ENCODE assay signal across 16 cellular contexts in the genomic region with DNA sequence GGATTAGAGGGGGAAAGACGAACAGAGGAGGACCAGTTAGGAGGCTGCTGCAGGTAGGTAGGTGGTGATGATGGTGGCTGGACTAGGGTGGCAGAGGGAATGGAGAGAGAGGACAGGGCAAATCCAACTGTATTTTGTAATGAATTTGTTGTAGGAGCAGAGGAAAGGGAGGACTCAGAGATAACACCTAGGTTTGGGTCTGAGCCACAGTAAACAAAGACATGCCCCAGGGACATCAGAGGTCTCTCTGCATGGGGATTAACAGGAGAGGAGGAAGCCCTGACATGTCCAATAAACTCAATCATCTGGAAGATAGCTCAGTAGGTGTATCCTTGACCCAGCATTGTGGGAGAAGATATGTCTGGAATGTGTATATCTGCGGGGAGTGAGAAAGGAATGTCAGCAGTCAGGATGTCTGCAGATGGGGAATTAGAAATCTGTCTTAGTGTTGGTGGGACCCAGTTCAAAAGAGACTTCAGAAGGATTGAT. TPM values are rescaled to one million over a fixed set of nuclear protein-coding genes. Genes with fewer than 3 reads are reported as not detected.
A peak's percentile ranks its signal among the peaks of the same experiment; 100 is the strongest.
DNase-seq lines count a peak whose midpoint lies in the region; ATAC-seq, FAIRE-seq and TF ChIP-seq lines count a peak whose summit lies in the region.
"Had no signal": no experiment of that assay in that cellular context is flagged by ENCODE, and none has a peak within 500 bp of the region (broad histone marks: within the 10 kb centered on the region; RNA-seq: fewer than 3 reads in every experiment).

No MANE protein-coding gene starts in this region.

- peak overlapping the region; percentile 45; the same call in 1 of the 2 replicates for H2BK120ac ChIP-seq in IMR-90 (ENCODE audit: low read depth, low read length)

- H3K27ac ChIP-seq in IMR-90 (ENCODE audit: insufficient read depth, low read length) (no peak overlapping the region), right cardiac atrium (ENCODE audit: low read length) (no peak overlapping the region)

- peaks cover 2% of the 10 kb centered on the region for H3K27me3 Mint-ChIP-seq in activated naive CD8-positive, alpha-beta T cell treated with anti-CD3 and anti-CD28 coated beads, Interleukin-2, amount 50 U/mL, for 24 hours

- H4K91ac ChIP-seq in IMR-90 (ENCODE audit: insufficient read depth, low read depth, low read length), result no peak overlapping the region

- H3K23ac ChIP-seq in IMR-90 (ENCODE audit: low read depth, low read length), result no peak overlapping the region

- peak; percentile 51 for DNase-seq in AG10803 (ENCODE audit: low read depth)
- DNase-seq in IMR-90, result peak; percentile 25
- peak; percentile 71 for DNase-seq in left kidney (ENCODE audit: low read depth, low spot score)
- no peak for DNase-seq in right cardiac atrium
- DNase-seq in DMS53 treated with DMSO at 0.1 percent for 48 hours (lab: John Stamatoyannopoulos, UW; ENCODE audit: unreplicated experiment), result no peak
- DNase-seq in activated naive CD8-positive, alpha-beta T cell treated with anti-CD3 and anti-CD28 coated beads, Interleukin-2, amount 50 U/mL, for 24 hours, result no peak
- no peak for DNase-seq in frontal cortex (ENCODE audit: low spot score in 2 of 2)
- DNase-seq: activated CD4-positive, alpha-beta T cell treated with anti-CD3 and anti-CD28 coated beads for 48 hours; activated T-cell treated with anti-CD3 and anti-CD28 coated beads, Interleukin-2, amount 50 U/mL, for 4 hours; DND-41; dorsolateral prefrontal cortex; immature natural killer cell; T-helper 17 cell had no signal

- H3K4me2 ChIP-seq in IMR-90 (ENCODE audit: low read depth, low read length), result peak overlapping the region; percentile 18; the same call in 1 of the 2 replicates

- TF ChIP-seq POLR2A in IMR-90 (IDR thresholded peaks at IDR 0.05; ENCODE audit: low read depth, low read length), result no peak

- WGBS in IMR-90 (ENCODE audit: extremely low coverage in 2 of 2, insufficient read length in 1 of 2), 2 experiments, result 0% methylated on average over 1 of the region's 2 CpGs; no CpG with 5 or more reads in 1 of the 2 experiments
- 47% methylated on average over 2 of the region's 2 CpGs for WGBS in right cardiac atrium

- H4K20me1 ChIP-seq in IMR-90 (ENCODE audit: insufficient read depth, low read length), result no peaks in the 10 kb centered on the region

- H2AK9ac ChIP-seq in IMR-90 (replicated peaks; ENCODE audit: low read depth, low read length, poor library complexity), result no peak overlapping the region

- TF ChIP-seq RAD21 in IMR-90 (IDR thresholded peaks at IDR 0.05; ENCODE audit: low read length), result no peak

- H3K4me3 Mint-ChIP-seq in activated naive CD8-positive, alpha-beta T cell treated with anti-CD3 and anti-CD28 coated beads, Interleukin-2, amount 50 U/mL, for 24 hours, result no peak overlapping the region
- H3K4me3 Mint-ChIP-seq: activated T-cell treated with anti-CD3 and anti-CD28 coated beads, Interleukin-2, amount 50 U/mL, for 4 hours; immature natural killer cell; T-helper 17 cell had no signal

- FAIRE-seq in TTC549 (lab: Jason Lieb, UNC) (peak; percentile 32), frontal cortex (lab: Jason Lieb, UNC) (no peak)

- no peak overlapping the region for H3K27ac Mint-ChIP-seq in activated naive CD8-positive, alpha-beta T cell treated with anti-CD3 and anti-CD28 coated beads, Interleukin-2, amount 50 U/mL, for 24 hours
- H3K27ac Mint-ChIP-seq: immature natural killer cell, T-helper 17 cell had no signal

- H3K9ac ChIP-seq in IMR-90 (ENCODE audit: low read depth, low read length), result no peak overlapping the region

- 0 out of 2 replicates have a peak overlapping the region, but pooled peaks have one; percentile 49 for H3K14ac ChIP-seq in IMR-90 (replicated peaks; ENCODE audit: low read depth, low read length)

- intact Hi-C loops in IMR-90 (cut with micrococcal nuclease) (no loop called here), right cardiac atrium (cut with DNase I) (loop anchor here in 1 of 4 donors (5.0 kb wide), 1 partner anchor 51 kb away; no protein-coding TSS in a partner anchor)

- H3K9me3 Mint-ChIP-seq in activated naive CD8-positive, alpha-beta T cell treated with anti-CD3 and anti-CD28 coated beads, Interleukin-2, amount 50 U/mL, for 24 hours, result no peaks in the 10 kb centered on the region
- H3K9me3 Mint-ChIP-seq: activated T-cell treated with anti-CD3 and anti-CD28 coated beads, Interleukin-2, amount 50 U/mL, for 4 hours; immature natural killer cell had no signal

- H3K4me1 ChIP-seq in IMR-90 (ENCODE audit: control insufficient read depth, insufficient read depth, low read length) (peaks cover 7% of the 10 kb centered on the region), right cardiac atrium (ENCODE audit: control insufficient read depth, insufficient read depth, low read length) (no peaks in the 10 kb centered on the region)

- no peak overlapping the region for H3K4me3 ChIP-seq in AG10803 (ENCODE audit: low read length)
- H3K4me3 ChIP-seq in IMR-90 (ENCODE audit: insufficient read depth, low read depth, low read length), result no peak overlapping the region
- H3K4me3 ChIP-seq in right cardiac atrium (ENCODE audit: low read length), result no peak overlapping the region
- H3K4me3 ChIP-seq: dorsolateral prefrontal cortex had no signal

- H3K4ac ChIP-seq in IMR-90 (ENCODE audit: low read depth, low read length), result peak overlapping the region; percentile 44

- no peaks in the 10 kb centered on the region for H3K79me1 ChIP-seq in IMR-90 (ENCODE audit: low read depth in 1 of 2, low read length in 2 of 2)

- H3K4me1 Mint-ChIP-seq in activated naive CD8-positive, alpha-beta T cell treated with anti-CD3 and anti-CD28 coated beads, Interleukin-2, amount 50 U/mL, for 24 hours, result peaks cover 7% of the 10 kb centered on the region

- TF ChIP-seq CTCF in AG10803 (conservative IDR thresholded peaks at IDR 0.05; ENCODE audit: low read length), result no peak
- no peak for TF ChIP-seq CTCF in IMR-90 (conservative IDR thresholded peaks at IDR 0.05; ENCODE audit: low read depth, low read length)

- no TSS peak for BruUV-seq in IMR-90 (replicated peaks; lab: Mats Ljungman, UMichigan)

- H3K9me1 ChIP-seq in IMR-90 (ENCODE audit: insufficient read depth, low read length), result no peaks in the 10 kb centered on the region

- no peak overlapping the region for H2AK5ac ChIP-seq in IMR-90 (ENCODE audit: low read depth, low read length)

- H2AFZ ChIP-seq in IMR-90 (replicated peaks; ENCODE audit: low read length, poor library complexity), result no peak overlapping the region

- H3K36me3 Mint-ChIP-seq in activated naive CD8-positive, alpha-beta T cell treated with anti-CD3 and anti-CD28 coated beads, Interleukin-2, amount 50 U/mL, for 24 hours (ENCODE audit: low read depth), result no peaks in the 10 kb centered on the region
- H3K36me3 Mint-ChIP-seq: immature natural killer cell had no signal

- POLR2A ChIA-PET in IMR-90 (lab: Charles Lee; ENCODE audit: unreplicated experiment), result no interaction called here

- H3K9me3 ChIP-seq in IMR-90 (ENCODE audit: control insufficient read depth, insufficient read depth, low read length), result no peaks in the 10 kb centered on the region
- no peaks in the 10 kb centered on the region for H3K9me3 ChIP-seq in right cardiac atrium (ENCODE audit: control insufficient read depth, low read length)

- CTCF ChIA-PET in IMR-90 (lab: Yijun Ruan, JAX), result interaction anchor here (0.8 to 3.7 kb wide), 6 partner anchors 9 to 69 kb away, joined by 3 to 19 read pairs (median 7); a partner anchor contains a TSS

- no peak overlapping the region for H4K5ac ChIP-seq in IMR-90 (ENCODE audit: low read depth, low read length)

- in situ Hi-C loops in IMR-90 (cut with MboI; ENCODE audit: low sequenced_read_pairs), result no loop called here

- H2BK5ac ChIP-seq in IMR-90 (ENCODE audit: low read depth, low read length, poor library complexity, severe bottlenecking), result no peak overlapping the region

- no peaks in the 10 kb centered on the region for H3K36me3 ChIP-seq in IMR-90 (ENCODE audit: control insufficient read depth, insufficient read depth, low read length)

- H2BK15ac ChIP-seq in IMR-90 (ENCODE audit: low read depth, low read length), result no peak overlapping the region

- no peaks in the 10 kb centered on the region for H3K27me3 ChIP-seq in IMR-90 (ENCODE audit: control insufficient read depth, insufficient read depth, low read length)
- no peaks in the 10 kb centered on the region for H3K27me3 ChIP-seq in right cardiac atrium (ENCODE audit: control insufficient read depth, insufficient read depth)
- H3K27me3 ChIP-seq: dorsolateral prefrontal cortex had no signal

- peak overlapping the region; percentile 27; the same call in 1 of the 2 replicates for H2BK20ac ChIP-seq in IMR-90 (ENCODE audit: low read depth, low read length)

- H3K56ac ChIP-seq in IMR-90 (ENCODE audit: extremely low read depth, insufficient read depth, low read length), result no peak overlapping the region

- 0 out of 2 replicates have a peak overlapping the region, but pooled peaks have one; percentile 9 for H3K18ac ChIP-seq in IMR-90 (ENCODE audit: low read depth, low read length)

- peak; percentile 22; the same call in 1 of the 2 replicates for ATAC-seq in IMR-90 (ENCODE audit: low read depth)
- no peak for ATAC-seq in right cardiac atrium
- ATAC-seq in activated naive CD8-positive, alpha-beta T cell treated with anti-CD3 and anti-CD28 coated beads, Interleukin-2, amount 50 U/mL, for 24 hours, result no peak
- ATAC-seq: activated T-cell treated with anti-CD3 and anti-CD28 coated beads, Interleukin-2, amount 50 U/mL, for 4 hours; T-helper 17 cell had no signal

- H4K8ac ChIP-seq in IMR-90 (ENCODE audit: low read depth in 2 of 2, low read length in 2 of 2), result no peak overlapping the region

- dilution Hi-C loops in IMR-90 (cut with HindIII; ENCODE audit: low sequenced_read_pairs, unreplicated experiment), result no loop called here

RNA-seq across cellular contexts. Expression of a gene that starts 4.7 kb away (rescaled TPM):
- total RNA-seq in IMR-90 (2012; rRNA removed), result 4.4 and 4.8 TPM in 2 replicates
- 5.9 and 6.0 TPM in 2 replicates for polyA plus RNA-seq in IMR-90 (2012; rRNA removed)
- polyA plus RNA-seq in IMR-90 (2012; cell fraction: cytosol; rRNA removed), result 4.1 and 10.3 TPM in 2 replicates
- 10.0 and 10.3 TPM in 2 replicates for polyA plus RNA-seq in IMR-90 (2012; cell fraction: nucleus; rRNA removed; ENCODE audit: low replicate concordance)
- total RNA-seq in right cardiac atrium, result 10 to 100 TPM; 26.5 to 30.1 (median 27.6) TPM
- 22.0 TPM for polyA plus RNA-seq in right cardiac atrium
- 8.6 TPM for total RNA-seq in frontal cortex

RNA-seq across cellular contexts. Expression of a gene that starts 9.7 kb away (rescaled TPM):
- total RNA-seq in IMR-90 (2012; rRNA removed), result 0.83 and 1.3 TPM in 2 replicates
- polyA plus RNA-seq in IMR-90 (2012; rRNA removed), result 2.0 and 2.9 TPM in 2 replicates
- polyA plus RNA-seq in IMR-90 (2012; cell fraction: cytosol; rRNA removed), result 1.7 TPM in 2 replicates
- polyA plus RNA-seq in IMR-90 (2012; cell fraction: nucleus; rRNA removed; ENCODE audit: low replicate concordance), result 11.2 and 11.8 TPM in 2 replicates
- 10 to 100 TPM; 14.1 to 28.7 (median 23.3) TPM for total RNA-seq in right cardiac atrium
- 44.9 TPM for polyA plus RNA-seq in right cardiac atrium
- 7.7 TPM for total RNA-seq in frontal cortex

RNA-seq across cellular contexts. Expression of a gene that starts 43.1 kb away (rescaled TPM):
- under 0.01 TPM in 2 replicates for total RNA-seq in IMR-90 (2012; rRNA removed)
- polyA plus RNA-seq in IMR-90 (2012; rRNA removed), result 0.07 and 0.09 TPM in 2 replicates
- 0.03 TPM in 1 of 2 replicates, not detected in the other for polyA plus RNA-seq in IMR-90 (2012; cell fraction: cytosol; rRNA removed)
- 0.11 and 0.15 TPM in 2 replicates for polyA plus RNA-seq in IMR-90 (2012; cell fraction: nucleus; rRNA removed; ENCODE audit: low replicate concordance)
- total RNA-seq in right cardiac atrium, result under 1 TPM; 0.28 to 0.86 (median 0.51) TPM
- polyA plus RNA-seq in right cardiac atrium, result 0.45 TPM
- not detected for total RNA-seq in frontal cortex
- total RNA-seq: pulmonary artery endothelial cell, urinary bladder had no signal
- polyA plus RNA-seq: immature natural killer cell had no signal

RNA-seq across cellular contexts. Expression of a gene that starts 51.3 kb away (rescaled TPM):
- total RNA-seq in IMR-90 (2012; rRNA removed) (10.4 and 10.6 TPM in 2 replicates), right cardiac atrium (10 to 100 TPM; 46.5 to 60.1 (median 51.1) TPM), frontal cortex (4.9 TPM)
- polyA plus RNA-seq in IMR-90 (2012; rRNA removed) (64.7 and 65.1 TPM in 2 replicates), right cardiac atrium (38.0 TPM)
- polyA plus RNA-seq in IMR-90 (2012; cell fraction: cytosol; rRNA removed), result 51.5 and 60.5 TPM in 2 replicates
- polyA plus RNA-seq in IMR-90 (2012; cell fraction: nucleus; rRNA removed; ENCODE audit: low replicate concordance), result 183 and 377 TPM in 2 replicates

Comparison
In these comparisons a context has a peak if more than half of its experiments do, and no peak if none do; other contexts are left out.
1. DNase-seq: peak in AG10803 (single experiment), IMR-90 (single experiment) and left kidney (single experiment); none in right cardiac atrium (0 of 3), DMS53 treated with DMSO at 0.1 percent for 48 hours (single experiment), activated naive CD8-positive, alpha-beta T cell treated with anti-CD3 and anti-CD28 coated beads, Interleukin-2, amount 50 U/mL, for 24 hours (single experiment) and frontal cortex (0 of 2).